8 cellular contexts compared by ENCODE assay signal in genomic region chr12:10190558-10191388, GRCh38. TPM values are rescaled to one million over a fixed set of nuclear protein-coding genes. Genes with fewer than 3 reads are reported as not detected.
DNase-seq lines count a peak whose midpoint lies in the region; ATAC-seq and TF ChIP-seq lines count a peak whose summit lies in the region.

No MANE protein-coding gene starts in this region.

- TF ChIP-seq CTCF in GM23338 (conservative IDR thresholded peaks at IDR 0.05; ENCODE audit: low read depth in 2 of 2) (peak; percentile 70 to 85), brain (conservative IDR thresholded peaks at IDR 0.05) (peak; percentile 74 to 80)

- no peaks in the 10 kb centered on the region for H3K9me2 ChIP-seq in GM23338 (ENCODE audit: insufficient read depth)

- H3K36me3 ChIP-seq in GM23338 (ENCODE audit: insufficient read depth), result no peaks in the 10 kb centered on the region

- H2AFZ ChIP-seq in GM23338, result no peak overlapping the region

- DNase-seq in NCI-H1417 (lab: John Stamatoyannopoulos, UW) (peak; percentile 30 to 78 (median 56)), NCI-H1417 treated with DMSO at 0.1 percent for 48 hours (lab: John Stamatoyannopoulos, UW) (no peak), GM23338 (ENCODE audit: low spot score) (peak; percentile 83), M059J (ENCODE audit: low read depth) (peak; percentile 83), T-helper 22 cell (ENCODE audit: low read depth) (peak; percentile 3), immature natural killer cell (peak; percentile 53 to 62 (median 56))
- DNase-seq in stimulated activated CD4-positive, alpha-beta T cell treated with anti-CD3 and anti-CD28 coated beads, Interleukin-2, amount 100 ng/mL, for 48 hours, result peak; percentile 17 to 19

- no peaks in the 10 kb centered on the region for H3F3A ChIP-seq in GM23338 (replicated peaks; ENCODE audit: low read depth)

- H3K4me1 ChIP-seq in GM23338 (ENCODE audit: insufficient read depth), result peaks cover 10% of the 10 kb centered on the region; the same call in 1 of the 2 replicates

- H3K27ac Mint-ChIP-seq in GM23338 (no peak overlapping the region), brain (no peak overlapping the region), immature natural killer cell (peak overlapping the region in 1 of 6 donors; percentile 61)

- no peaks in the 10 kb centered on the region for H4K20me1 ChIP-seq in GM23338 (replicated peaks; ENCODE audit: insufficient read depth)

- H3K36me3 Mint-ChIP-seq in GM23338 (ENCODE audit: low read depth), result no peaks in the 10 kb centered on the region
- no peaks in the 10 kb centered on the region for H3K36me3 Mint-ChIP-seq in brain
- H3K36me3 Mint-ChIP-seq in immature natural killer cell, result no peaks in the 10 kb centered on the region

- peak; percentile 99 for ATAC-seq in GM23338

- peaks cover 4% of the 10 kb centered on the region for H3K27me3 Mint-ChIP-seq in GM23338 (ENCODE audit: insufficient read depth, low read depth, poor library complexity)
- peaks cover 9% of the 10 kb centered on the region for H3K27me3 Mint-ChIP-seq in brain
- peaks cover 2 to 14% (median 9%) of the 10 kb centered on the region in 3 donors for H3K27me3 Mint-ChIP-seq in immature natural killer cell (ENCODE audit: low read depth in 3 of 3)

- peak overlapping the region; percentile 20; the same call in 1 of the 2 replicates for H3K27ac ChIP-seq in GM23338 (ENCODE audit: low read depth)

- H3K4me2 ChIP-seq in GM23338, result no peak overlapping the region

- H3K9me3 Mint-ChIP-seq in GM23338 (no peaks in the 10 kb centered on the region), brain (peaks cover 0 to 5% (median 0%) of the 10 kb centered on the region in 5 experiments), immature natural killer cell (no peaks in the 10 kb centered on the region)

- H3K27me3 ChIP-seq in GM23338 (ENCODE audit: insufficient read depth), result no peaks in the 10 kb centered on the region

- no peak overlapping the region for H3K4me3 Mint-ChIP-seq in GM23338
- no peak overlapping the region for H3K4me3 Mint-ChIP-seq in brain
- H3K4me3 Mint-ChIP-seq in immature natural killer cell, result no peak overlapping the region

- H3K79me2 ChIP-seq in GM23338 (replicated peaks; ENCODE audit: insufficient read depth), result no peaks in the 10 kb centered on the region

- H3K4me3 ChIP-seq in GM23338, result no peak overlapping the region

- H3K4me1 Mint-ChIP-seq in GM23338 (peaks cover 20% of the 10 kb centered on the region), brain (peaks cover 3% of the 10 kb centered on the region), immature natural killer cell (peaks cover 14 to 15% of the 10 kb centered on the region in 2 donors)

TF ChIP-seq in GM23338, 12 proteins besides CTCF, POLR2A, EP300 and RAD21:
- TF ChIP-seq NANOG (IDR thresholded peaks at IDR 0.05; ENCODE audit: borderline replicate concordance) (no peak), EZH2phosphoT487 (IDR thresholded peaks at IDR 0.05; ENCODE audit: unreplicated experiment) (no peak), ZNF331 (CRISPR knock-in tag; IDR thresholded peaks at IDR 0.05; ENCODE audit: low read depth) (no peak), ZNF462 (CRISPR knock-in tag; IDR thresholded peaks at IDR 0.05) (no peak), ZNF114 (CRISPR knock-in tag; IDR thresholded peaks at IDR 0.05) (no peak), JUNB (IDR thresholded peaks at IDR 0.05; ENCODE audit: unreplicated experiment) (no peak), POLR2AphosphoS5 (IDR thresholded peaks at IDR 0.05; ENCODE audit: low read depth) (no peak)

RNA-seq across cellular contexts. Expression of gene TMEM52B, which starts 11.9 kb away (rescaled TPM):
- total RNA-seq in GM23338 (2014; rRNA removed; shearing (Covaris generic)), result not detected in 2 replicates
- polyA plus RNA-seq in GM23338 (2016; fragmentation: Nextera tagmentation; extraction: Ambion mirVana) (not detected in 2 replicates), brain (ENCODE audit: insufficient read depth, low read depth, low replicate concordance) (0.20 TPM), immature natural killer cell (not detected)
- total RNA-seq in M059J (2014; rRNA removed; shearing (Covaris generic)), result 0.37 and 1.2 TPM in 2 replicates

RNA-seq across cellular contexts. Expression of gene OLR1, which starts 18.8 kb away (rescaled TPM):
- not detected in 2 replicates for total RNA-seq in GM23338 (2014; rRNA removed; shearing (Covaris generic))
- not detected in 2 replicates for polyA plus RNA-seq in GM23338 (2016; fragmentation: Nextera tagmentation; extraction: Ambion mirVana)
- total RNA-seq in M059J (2014; rRNA removed; shearing (Covaris generic)), result 5.3 and 5.5 TPM in 2 replicates
- polyA plus RNA-seq in brain (ENCODE audit: insufficient read depth, low read depth, low replicate concordance), result 0.88 TPM
- not detected for polyA plus RNA-seq in immature natural killer cell

RNA-seq across cellular contexts. Expression of gene GABARAPL1, which starts 21.9 kb away (rescaled TPM):
- total RNA-seq in GM23338 (2014; rRNA removed; shearing (Covaris generic)), result 60.9 and 77.8 TPM in 2 replicates
- polyA plus RNA-seq in GM23338 (2016; fragmentation: Nextera tagmentation; extraction: Ambion mirVana), result 35.7 and 36.5 TPM in 2 replicates
- 69.5 and 78.6 TPM in 2 replicates for total RNA-seq in M059J (2014; rRNA removed; shearing (Covaris generic))
- 79.8 TPM for polyA plus RNA-seq in brain (ENCODE audit: insufficient read depth, low read depth, low replicate concordance)
- polyA plus RNA-seq in immature natural killer cell, result 10 to 100 TPM; 50.8 to 69.3 (median 53.9) TPM
